Comparison of ENCODE assay signal across 9 cellular contexts in genomic region chr4:169225812-169226211, GRCh38. TPM values are rescaled to one million over a fixed set of nuclear protein-coding genes. Genes with fewer than 3 reads are reported as not detected.
DNase-seq lines count a peak whose midpoint lies in the region; ATAC-seq and TF ChIP-seq lines count a peak whose summit lies in the region.
"Had no signal": no experiment of that assay in that cellular context is flagged by ENCODE, and none has a peak within 500 bp of the region (broad histone marks: within the 10 kb centered on the region; RNA-seq: fewer than 3 reads in every experiment).

No MANE protein-coding gene starts in this region.

- H3K36me3 ChIP-seq in left ventricle myocardium inferior, result no peaks in the 10 kb centered on the region

- intact Hi-C loops in activated CD4-positive, alpha-beta T cell treated with anti-CD3 and anti-CD28 coated beads for 36 hours (cut with DNase I, micrococcal nuclease), result no loop called here
- intact Hi-C loops in left ventricle myocardium inferior (cut with micrococcal nuclease), result no loop called here
- intact Hi-C loops in activated naive CD4-positive, alpha-beta T cell treated with anti-CD3 and anti-CD28 coated beads for 36 hours (cut with micrococcal nuclease), result no loop called here

- TF ChIP-seq CTCF in astrocyte of the spinal cord (IDR thresholded peaks at IDR 0.05; ENCODE audit: low read depth, low read length) (no peak), left ventricle myocardium inferior (IDR thresholded peaks at IDR 0.05; ENCODE audit: borderline replicate concordance) (no peak)

- H3K27ac ChIP-seq in left ventricle myocardium inferior (replicated peaks), result no peak overlapping the region

- H3K36me3 Mint-ChIP-seq in activated CD4-positive, alpha-beta T cell treated with anti-CD3 and anti-CD28 coated beads for 36 hours (ENCODE audit: low read depth), result no peaks in the 10 kb centered on the region
- H3K36me3 Mint-ChIP-seq in stimulated activated naive B cell treated with anti-CD40 and anti-IgM and Interleukin-4, amounts not matched to agents 10 μg/mL and 1 μg/mL and 100 μg/mL, for 72 hours, result no peaks in the 10 kb centered on the region
- no peaks in the 10 kb centered on the region for H3K36me3 Mint-ChIP-seq in activated naive CD4-positive, alpha-beta T cell treated with anti-CD3 and anti-CD28 coated beads for 36 hours (ENCODE audit: low read depth)

- no peaks in the 10 kb centered on the region for H3K4me1 Mint-ChIP-seq in activated CD4-positive, alpha-beta T cell treated with anti-CD3 and anti-CD28 coated beads for 36 hours
- H3K4me1 Mint-ChIP-seq in stimulated activated naive B cell treated with anti-CD40 and anti-IgM and Interleukin-4, amounts not matched to agents 10 μg/mL and 1 μg/mL and 100 μg/mL, for 72 hours, result no peaks in the 10 kb centered on the region
- H3K4me1 Mint-ChIP-seq in activated naive CD4-positive, alpha-beta T cell treated with anti-CD3 and anti-CD28 coated beads for 36 hours (ENCODE audit: low read depth), result peaks cover 2% of the 10 kb centered on the region

- no peak for DNase-seq in activated CD4-positive, alpha-beta T cell treated with anti-CD3 and anti-CD28 coated beads for 36 hours
- DNase-seq in activated CD4-positive, alpha-beta T cell treated with anti-CD3 and anti-CD28 coated beads for 1 hour, result no peak
- DNase-seq in astrocyte of the spinal cord (ENCODE audit: low read depth, low spot score), result peak; percentile 55
- DNase-seq in stimulated activated naive B cell treated with anti-CD40 and anti-IgM and Interleukin-4, amounts not matched to agents 10 μg/mL and 1 μg/mL and 100 μg/mL, for 72 hours, result no peak
- no peak for DNase-seq in left ventricle myocardium inferior
- DNase-seq in NCI-H526 treated with DMSO at 0.1 percent for 48 hours (lab: John Stamatoyannopoulos, UW), result no peak
- no peak for DNase-seq in activated naive CD4-positive, alpha-beta T cell treated with anti-CD3 and anti-CD28 coated beads for 36 hours
- DNase-seq: stimulated activated CD4-positive, alpha-beta T cell treated with anti-CD3 and anti-CD28 coated beads, Interleukin-12 subunit alpha, Interleukin-12 subunit beta, amount 100 ng/mL, for 4 hours had no signal

- CTCF ChIA-PET in activated CD4-positive, alpha-beta T cell treated with anti-CD3 and anti-CD28 coated beads for 36 hours (lab: Charles Lee), result no interaction called here
- CTCF ChIA-PET in activated naive CD4-positive, alpha-beta T cell treated with anti-CD3 and anti-CD28 coated beads for 36 hours (lab: Charles Lee), result interaction anchor here (0.5 kb wide), 1 partner anchor 131 kb away, joined by 3 read pairs; no protein-coding TSS in a partner anchor

- H3K27me3 ChIP-seq in left ventricle myocardium inferior (ENCODE audit: low read depth), result no peaks in the 10 kb centered on the region

- peak; percentile 58 for ATAC-seq in activated CD4-positive, alpha-beta T cell treated with anti-CD3 and anti-CD28 coated beads for 36 hours
- ATAC-seq in HG03159 (IDR thresholded peaks at IDR 0.05; ENCODE audit: unreplicated experiment), result peak; percentile 54
- peak; percentile 41 to 51 for ATAC-seq in stimulated activated naive B cell treated with anti-CD40 and anti-IgM and Interleukin-4, amounts not matched to agents 10 μg/mL and 1 μg/mL and 100 μg/mL, for 72 hours (replicated peaks)

- H3K4me1 ChIP-seq in left ventricle myocardium inferior, result peaks cover 33% of the 10 kb centered on the region

- no peaks in the 10 kb centered on the region for H3K9me3 Mint-ChIP-seq in activated CD4-positive, alpha-beta T cell treated with anti-CD3 and anti-CD28 coated beads for 36 hours (ENCODE audit: low read depth)
- no peaks in the 10 kb centered on the region for H3K9me3 Mint-ChIP-seq in stimulated activated naive B cell treated with anti-CD40 and anti-IgM and Interleukin-4, amounts not matched to agents 10 μg/mL and 1 μg/mL and 100 μg/mL, for 72 hours
- H3K9me3 Mint-ChIP-seq in activated naive CD4-positive, alpha-beta T cell treated with anti-CD3 and anti-CD28 coated beads for 36 hours, result no peaks in the 10 kb centered on the region

- POLR2A ChIA-PET in activated CD4-positive, alpha-beta T cell treated with anti-CD3 and anti-CD28 coated beads for 36 hours (lab: Charles Lee), result no interaction called here

- no peak overlapping the region for H3K27ac Mint-ChIP-seq in activated CD4-positive, alpha-beta T cell treated with anti-CD3 and anti-CD28 coated beads for 36 hours
- H3K27ac Mint-ChIP-seq in stimulated activated naive B cell treated with anti-CD40 and anti-IgM and Interleukin-4, amounts not matched to agents 10 μg/mL and 1 μg/mL and 100 μg/mL, for 72 hours, result no peak overlapping the region
- H3K27ac Mint-ChIP-seq in activated naive CD4-positive, alpha-beta T cell treated with anti-CD3 and anti-CD28 coated beads for 36 hours, result no peak overlapping the region

- H3K27me3 Mint-ChIP-seq in activated CD4-positive, alpha-beta T cell treated with anti-CD3 and anti-CD28 coated beads for 36 hours, result no peaks in the 10 kb centered on the region
- H3K27me3 Mint-ChIP-seq in stimulated activated naive B cell treated with anti-CD40 and anti-IgM and Interleukin-4, amounts not matched to agents 10 μg/mL and 1 μg/mL and 100 μg/mL, for 72 hours, result no peaks in the 10 kb centered on the region
- H3K27me3 Mint-ChIP-seq in activated naive CD4-positive, alpha-beta T cell treated with anti-CD3 and anti-CD28 coated beads for 36 hours (ENCODE audit: low read depth), result peaks cover 2% of the 10 kb centered on the region

- H3K4me3 ChIP-seq in astrocyte of the spinal cord (ENCODE audit: low read depth, low read length) (no peak overlapping the region), left ventricle myocardium inferior (no peak overlapping the region)

- no peaks in the 10 kb centered on the region for H3K9me3 ChIP-seq in left ventricle myocardium inferior (replicated peaks)

- in situ Hi-C loops in astrocyte of the spinal cord (cut with HindIII; ENCODE audit: low sequenced_read_pairs), result no loop called here

- H3K4me3 Mint-ChIP-seq in activated CD4-positive, alpha-beta T cell treated with anti-CD3 and anti-CD28 coated beads for 36 hours, result no peak overlapping the region
- no peak overlapping the region for H3K4me3 Mint-ChIP-seq in stimulated activated naive B cell treated with anti-CD40 and anti-IgM and Interleukin-4, amounts not matched to agents 10 μg/mL and 1 μg/mL and 100 μg/mL, for 72 hours
- H3K4me3 Mint-ChIP-seq in activated naive CD4-positive, alpha-beta T cell treated with anti-CD3 and anti-CD28 coated beads for 36 hours, result no peak overlapping the region

RNA-seq across cellular contexts. Expression of gene SH3RF1, which starts 44.9 kb away (rescaled TPM):
- total RNA-seq in activated CD4-positive, alpha-beta T cell treated with anti-CD3 and anti-CD28 coated beads for 36 hours, result under 1 TPM; 0.39 to 0.63 TPM
- total RNA-seq in left ventricle myocardium inferior, result 8.8 TPM
- total RNA-seq in activated naive CD4-positive, alpha-beta T cell treated with anti-CD3 and anti-CD28 coated beads for 36 hours, result under 1 TPM; 0.22 to 0.55 TPM
